Comparison of ENCODE assay signal across 16 cellular contexts in genomic region chr5:121424976-121425375, GRCh38.
A peak's percentile ranks its signal among the peaks of the same experiment; 100 is the strongest.
DNase-seq lines count a peak whose midpoint lies in the region; ATAC-seq and TF ChIP-seq lines count a peak whose summit lies in the region.
"Had no signal": no experiment of that assay in that cellular context is flagged by ENCODE, and none has a peak within 500 bp of the region (broad histone marks: within the 10 kb centered on the region; RNA-seq: fewer than 3 reads in every experiment).

No MANE protein-coding gene starts in this region.

- BruUV-seq in IMR-90 (replicated peaks; lab: Mats Ljungman, UMichigan) = no TSS peak

- dilution Hi-C loops in IMR-90 (cut with HindIII; ENCODE audit: low sequenced_read_pairs, unreplicated experiment) = no loop called here

- no peak overlapping the region for H2AK9ac ChIP-seq in IMR-90 (replicated peaks; ENCODE audit: low read depth, low read length, poor library complexity)

- no peaks in the 10 kb centered on the region for H3K79me1 ChIP-seq in IMR-90 (ENCODE audit: low read depth in 1 of 2, low read length in 2 of 2)

- no peak overlapping the region for H3K23ac ChIP-seq in IMR-90 (ENCODE audit: low read depth, low read length)

- H3K36me3 Mint-ChIP-seq in glutamatergic neuron (ENCODE audit: unreplicated experiment) = no peaks in the 10 kb centered on the region
- H3K36me3 Mint-ChIP-seq: CD14-positive monocyte; CD8-positive, alpha-beta T cell had no signal

- no peak overlapping the region for H3K56ac ChIP-seq in IMR-90 (ENCODE audit: extremely low read depth, insufficient read depth, low read length)

- no peak overlapping the region for H2AK5ac ChIP-seq in IMR-90 (ENCODE audit: low read depth, low read length)

- no peaks in the 10 kb centered on the region for H3K27me3 Mint-ChIP-seq in glutamatergic neuron (ENCODE audit: unreplicated experiment)

- WGBS in IMR-90 (ENCODE audit: extremely low coverage in 2 of 2, insufficient read length in 1 of 2), 2 experiments = no CpG with 5 or more reads among the region's 2 CpGs

- H3K27ac ChIP-seq in IMR-90 (ENCODE audit: insufficient read depth, low read length) = no peak overlapping the region
- H3K27ac ChIP-seq: A549, HL-60 had no signal

- H2BK15ac ChIP-seq in IMR-90 (ENCODE audit: low read depth, low read length) = no peak overlapping the region

- no peak overlapping the region for H4K8ac ChIP-seq in IMR-90 (ENCODE audit: low read depth in 2 of 2, low read length in 2 of 2)

- no peak overlapping the region for H3K4me3 ChIP-seq in IMR-90 (ENCODE audit: insufficient read depth, low read depth, low read length)
- no peak overlapping the region for H3K4me3 ChIP-seq in adipocyte (ENCODE audit: low read length)
- no peak overlapping the region for H3K4me3 ChIP-seq in mucosa of descending colon
- H3K4me3 ChIP-seq: A549 had no signal

- no peak for TF ChIP-seq RAD21 in IMR-90 (IDR thresholded peaks at IDR 0.05; ENCODE audit: low read length)

- H2BK5ac ChIP-seq in IMR-90 (ENCODE audit: low read depth, low read length, poor library complexity, severe bottlenecking) = no peak overlapping the region

- H3K4me1 ChIP-seq in IMR-90 (ENCODE audit: control insufficient read depth, insufficient read depth, low read length) (no peaks in the 10 kb centered on the region), adipocyte (ENCODE audit: control insufficient read depth, insufficient read depth, low read length) (no peaks in the 10 kb centered on the region), mucosa of descending colon (ENCODE audit: low read depth) (no peaks in the 10 kb centered on the region)
- H3K4me1 ChIP-seq: A549 had no signal

- no peak overlapping the region for H3K14ac ChIP-seq in IMR-90 (replicated peaks; ENCODE audit: low read depth, low read length)

- H3K9ac ChIP-seq in IMR-90 (ENCODE audit: low read depth, low read length) (no peak overlapping the region), adipocyte (ENCODE audit: low read length) (no peak overlapping the region)

- H3K27me3 ChIP-seq in IMR-90 (ENCODE audit: control insufficient read depth, insufficient read depth, low read length) = no peaks in the 10 kb centered on the region
- no peaks in the 10 kb centered on the region for H3K27me3 ChIP-seq in adipocyte (replicated peaks; ENCODE audit: control insufficient read depth, insufficient read depth, low read length)

- no peak overlapping the region for H2BK120ac ChIP-seq in IMR-90 (ENCODE audit: low read depth, low read length)

- H3K4me3 Mint-ChIP-seq in glutamatergic neuron (ENCODE audit: unreplicated experiment) = no peak overlapping the region
- H3K4me3 Mint-ChIP-seq: CD14-positive monocyte; CD8-positive, alpha-beta T cell had no signal

- DNase-seq in IMR-90 (no peak), adipocyte (ENCODE audit: low read depth) (peak; percentile 58), glutamatergic neuron (peak; percentile 18), mucosa of descending colon (no peak), left ventricle myocardium superior (no peak), dedifferentiated amniotic fluid mesenchymal stem cell (ENCODE audit: extremely low spot score) (no peak)
- DNase-seq: CD8-positive, alpha-beta T cell; COR-L47; DMS153; DMS79 treated with DMSO at 0.1 percent for 48 hours; GF-D8 had no signal

- CTCF ChIA-PET in IMR-90 (lab: Yijun Ruan, JAX) = no interaction called here

- no peak overlapping the region for H2BK20ac ChIP-seq in IMR-90 (ENCODE audit: low read depth, low read length)

- ATAC-seq in IMR-90 (ENCODE audit: low read depth) = no peak
- no peak for ATAC-seq in GM21515 (IDR thresholded peaks at IDR 0.05; ENCODE audit: unreplicated experiment)
- no peak for ATAC-seq in mucosa of descending colon
- no peak for ATAC-seq in left ventricle myocardium superior
- ATAC-seq: A549; CD8-positive, alpha-beta T cell; HCT116 had no signal

- H3K9me1 ChIP-seq in IMR-90 (ENCODE audit: insufficient read depth, low read length) = no peaks in the 10 kb centered on the region

- no peaks in the 10 kb centered on the region for H3K4me1 Mint-ChIP-seq in glutamatergic neuron (ENCODE audit: low read depth, unreplicated experiment)
- H3K4me1 Mint-ChIP-seq: CD14-positive monocyte had no signal

- TF ChIP-seq CTCF in IMR-90 (conservative IDR thresholded peaks at IDR 0.05; ENCODE audit: low read depth, low read length) = no peak
- TF ChIP-seq CTCF in glutamatergic neuron (IDR thresholded peaks at IDR 0.05; ENCODE audit: partially characterized antibody, unreplicated experiment) = no peak
- no peak for TF ChIP-seq CTCF in mucosa of descending colon (IDR thresholded peaks at IDR 0.05)

- H3K36me3 ChIP-seq in IMR-90 (ENCODE audit: control insufficient read depth, insufficient read depth, low read length) = no peaks in the 10 kb centered on the region
- H3K36me3 ChIP-seq in adipocyte (ENCODE audit: control insufficient read depth, insufficient read depth, low read length, severe bottlenecking) = no peaks in the 10 kb centered on the region
- H3K36me3 ChIP-seq in mucosa of descending colon (ENCODE audit: low read depth) = no peaks in the 10 kb centered on the region

- H2AFZ ChIP-seq in IMR-90 (replicated peaks; ENCODE audit: low read length, poor library complexity) = peak overlapping the region; percentile 32

- no peak for TF ChIP-seq POLR2A in IMR-90 (IDR thresholded peaks at IDR 0.05; ENCODE audit: low read depth, low read length)

- H3K4me2 ChIP-seq in IMR-90 (ENCODE audit: low read depth, low read length) = no peak overlapping the region
- H3K4me2 ChIP-seq: A549 had no signal

- H4K5ac ChIP-seq in IMR-90 (ENCODE audit: low read depth, low read length) = no peak overlapping the region

- no peaks in the 10 kb centered on the region for H3K9me3 Mint-ChIP-seq in glutamatergic neuron (ENCODE audit: unreplicated experiment)

- no peak overlapping the region for H3K4ac ChIP-seq in IMR-90 (ENCODE audit: low read depth, low read length)

- no peak overlapping the region for H3K18ac ChIP-seq in IMR-90 (ENCODE audit: low read depth, low read length)

- intact Hi-C loops in IMR-90 (cut with micrococcal nuclease) (no loop called here), mucosa of descending colon (cut with DNase I, micrococcal nuclease) (no loop called here), left ventricle myocardium superior (cut with micrococcal nuclease) (no loop called here)

- POLR2A ChIA-PET in IMR-90 (lab: Charles Lee; ENCODE audit: unreplicated experiment) = no interaction called here

- in situ Hi-C loops in IMR-90 (cut with MboI; ENCODE audit: low sequenced_read_pairs) = no loop called here

- no peaks in the 10 kb centered on the region for H3K9me3 ChIP-seq in IMR-90 (ENCODE audit: control insufficient read depth, insufficient read depth, low read length)
- H3K9me3 ChIP-seq in adipocyte (ENCODE audit: control insufficient read depth, low read length) = no peaks in the 10 kb centered on the region
- H3K9me3 ChIP-seq in mucosa of descending colon = no peaks in the 10 kb centered on the region
- H3K9me3 ChIP-seq: A549 had no signal

- no peak overlapping the region for H3K27ac Mint-ChIP-seq in glutamatergic neuron (ENCODE audit: unreplicated experiment)
- H3K27ac Mint-ChIP-seq: CD14-positive monocyte; CD8-positive, alpha-beta T cell had no signal

- H4K91ac ChIP-seq in IMR-90 (ENCODE audit: insufficient read depth, low read depth, low read length) = no peak overlapping the region

- H4K20me1 ChIP-seq in IMR-90 (ENCODE audit: insufficient read depth, low read length) = no peaks in the 10 kb centered on the region

TF ChIP-seq in IMR-90, 13 proteins besides CTCF, POLR2A, EP300 and RAD21:
- TF ChIP-seq CEBPB (IDR thresholded peaks at IDR 0.05; ENCODE audit: low read depth, low read length) = no peak
- TF ChIP-seq RFX5 (IDR thresholded peaks at IDR 0.05; ENCODE audit: low read depth, low read length) = no peak
- no peak for TF ChIP-seq SMC3 (IDR thresholded peaks at IDR 0.05; ENCODE audit: low read depth, low read length)
- TF ChIP-seq CHD1 (IDR thresholded peaks at IDR 0.05; ENCODE audit: low read depth, low read length) = no peak
- TF ChIP-seq, protein P1, sequence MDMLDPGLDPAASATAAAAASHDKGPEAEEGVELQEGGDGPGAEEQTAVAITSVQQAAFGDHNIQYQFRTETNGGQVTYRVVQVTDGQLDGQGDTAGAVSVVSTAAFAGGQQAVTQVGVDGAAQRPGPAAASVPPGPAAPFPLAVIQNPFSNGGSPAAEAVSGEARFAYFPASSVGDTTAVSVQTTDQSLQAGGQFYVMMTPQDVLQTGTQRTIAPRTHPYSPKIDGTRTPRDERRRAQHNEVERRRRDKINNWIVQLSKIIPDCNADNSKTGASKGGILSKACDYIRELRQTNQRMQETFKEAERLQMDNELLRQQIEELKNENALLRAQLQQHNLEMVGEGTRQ (IDR thresholded peaks at IDR 0.05; ENCODE audit: low read depth, low read length) = no peak
- TF ChIP-seq MAFK (IDR thresholded peaks at IDR 0.05; ENCODE audit: low read depth, low read length) = no peak
- no peak for TF ChIP-seq MAZ (IDR thresholded peaks at IDR 0.05; ENCODE audit: borderline replicate concordance, low read depth, low read length)
- TF ChIP-seq ELK1 (IDR thresholded peaks at IDR 0.05; ENCODE audit: borderline replicate concordance, low read depth, low read length) = no peak
- no peak for TF ChIP-seq BHLHE40 (IDR thresholded peaks at IDR 0.05; ENCODE audit: low read depth, low read length)
- no peak for TF ChIP-seq RCOR1 (IDR thresholded peaks at IDR 0.05; ENCODE audit: insufficient replicate concordance, low read length)
- TF ChIP-seq FOS (IDR thresholded peaks at IDR 0.05; ENCODE audit: low read depth, low read length) = no peak
- no peak for TF ChIP-seq NFE2L2 (IDR thresholded peaks at IDR 0.05; ENCODE audit: low read depth, low read length)
- TF ChIP-seq MXI1 (IDR thresholded peaks at IDR 0.05; ENCODE audit: borderline replicate concordance, low read depth, low read length) = no peak

Comparison
In these comparisons a context has a peak if more than half of its experiments do, and no peak if none do; other contexts are left out.
1. DNase-seq: peak in adipocyte (single experiment) and glutamatergic neuron (single experiment); none in IMR-90 (single experiment), mucosa of descending colon (0 of 3), left ventricle myocardium superior (single experiment) and dedifferentiated amniotic fluid mesenchymal stem cell (single experiment).